ENCODE assay signal across 11 cellular contexts in the genomic region with DNA sequence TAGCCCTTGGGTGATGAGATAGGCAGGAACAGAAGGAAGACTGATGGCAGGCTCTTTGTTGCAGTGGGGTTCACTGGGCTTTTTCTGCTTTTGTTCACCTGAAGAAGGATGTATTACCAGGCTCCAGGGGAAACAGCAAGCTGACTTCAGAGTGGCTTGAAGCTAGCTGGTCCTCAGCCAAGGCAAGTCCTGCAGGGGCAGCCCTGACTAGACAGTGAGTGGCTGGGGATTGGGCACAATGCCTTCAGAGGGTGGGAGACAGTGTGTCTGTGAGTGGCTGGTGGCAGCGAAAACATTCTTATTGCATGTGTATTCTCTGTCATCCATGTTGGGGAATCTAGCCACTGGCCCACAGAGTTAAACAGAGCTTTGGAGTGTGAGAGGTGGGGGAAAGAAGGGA. TPM values are rescaled to one million over a fixed set of nuclear protein-coding genes. Genes with fewer than 3 reads are reported as not detected.
A peak's percentile ranks its signal among the peaks of the same experiment; 100 is the strongest.
DNase-seq lines count a peak whose midpoint lies in the region; ATAC-seq and FAIRE-seq lines count a peak whose summit lies in the region.
"Had no signal": no experiment of that assay in that cellular context is flagged by ENCODE, and none has a peak within 500 bp of the region (broad histone marks: within the 10 kb centered on the region; RNA-seq: fewer than 3 reads in every experiment).

No MANE protein-coding gene starts in this region.

- H3K36me3 ChIP-seq in CD4-positive, alpha-beta memory T cell (ENCODE audit: insufficient read depth, low read length): no peaks in the 10 kb centered on the region
- H3K36me3 ChIP-seq: neural progenitor cell had no signal

- H3K9me3 Mint-ChIP-seq in CD4-positive, alpha-beta memory T cell: no peaks in the 10 kb centered on the region
- no peaks in the 10 kb centered on the region for H3K9me3 Mint-ChIP-seq in central memory CD8-positive, alpha-beta T cell
- no peaks in the 10 kb centered on the region for H3K9me3 Mint-ChIP-seq in natural killer cell treated with Interleukin-12 subunit alpha and Interleukin-12 subunit beta and Interleukin-15 and Interleukin-18, amount 100 ng/mL, for 72 hours
- H3K9me3 Mint-ChIP-seq: neural progenitor cell had no signal

- no peak overlapping the region for H3K27ac ChIP-seq in CD4-positive, alpha-beta memory T cell (ENCODE audit: low read depth, low read length)
- H3K27ac ChIP-seq: neural progenitor cell had no signal

- peaks cover 33 to 52% (median 42%) of the 10 kb centered on the region in 4 donors for H3K4me1 Mint-ChIP-seq in CD4-positive, alpha-beta memory T cell
- H3K4me1 Mint-ChIP-seq in central memory CD8-positive, alpha-beta T cell: peaks cover 37% of the 10 kb centered on the region
- H3K4me1 Mint-ChIP-seq in natural killer cell treated with Interleukin-12 subunit alpha and Interleukin-12 subunit beta and Interleukin-15 and Interleukin-18, amount 100 ng/mL, for 72 hours (ENCODE audit: low read depth in 2 of 2): peaks cover 39 to 42% of the 10 kb centered on the region in 2 donors

- ATAC-seq in central memory CD8-positive, alpha-beta T cell (replicated peaks; ENCODE audit: extremely low read depth, poor library complexity, severe bottlenecking): no peak
- no peak for ATAC-seq in natural killer cell treated with Interleukin-12 subunit alpha and Interleukin-12 subunit beta and Interleukin-15 and Interleukin-18, amount 100 ng/mL, for 72 hours
- ATAC-seq in GM21447 (IDR thresholded peaks at IDR 0.05; ENCODE audit: unreplicated experiment): no peak
- ATAC-seq in stimulated activated naive CD8-positive, alpha-beta T cell treated with anti-CD3 and anti-CD28 coated beads, Interleukin-15, Interleukin-2, amounts not matched to agents 100 U/mL and 50 U/mL, for 24 hours: no peak

- POLR2A ChIA-PET in CD4-positive, alpha-beta memory T cell (lab: Charles Lee; ENCODE audit: partially characterized antibody): interaction anchor here (1.1 to 10.9 kb wide), 4 partner anchors 16 to 282 kb away, joined by 3 to 251 read pairs (median 66); partner anchors contain the start of genes DCAF1 and MANF

- FAIRE-seq in HTR-8/SVneo (lab: Jason Lieb, UNC): peak; percentile 68
- FAIRE-seq: endometrium had no signal

- peaks cover 0 to 17% of the 10 kb centered on the region in 2 donors for H3K36me3 Mint-ChIP-seq in CD4-positive, alpha-beta memory T cell
- peaks cover 22% of the 10 kb centered on the region for H3K36me3 Mint-ChIP-seq in central memory CD8-positive, alpha-beta T cell (ENCODE audit: insufficient read depth)
- H3K36me3 Mint-ChIP-seq in natural killer cell treated with Interleukin-12 subunit alpha and Interleukin-12 subunit beta and Interleukin-15 and Interleukin-18, amount 100 ng/mL, for 72 hours: no peaks in the 10 kb centered on the region

- peak overlapping the region; percentile 72 to 97 (median 96) for H3K27ac Mint-ChIP-seq in CD4-positive, alpha-beta memory T cell
- peak overlapping the region; percentile 68 for H3K27ac Mint-ChIP-seq in central memory CD8-positive, alpha-beta T cell (ENCODE audit: low read depth)
- peak overlapping the region; percentile 52 to 54 for H3K27ac Mint-ChIP-seq in natural killer cell treated with Interleukin-12 subunit alpha and Interleukin-12 subunit beta and Interleukin-15 and Interleukin-18, amount 100 ng/mL, for 72 hours
- H3K27ac Mint-ChIP-seq: neural progenitor cell had no signal

- peak overlapping the region in 3 of 8 donors; percentile 18 to 95 (median 76) for H3K4me3 Mint-ChIP-seq in CD4-positive, alpha-beta memory T cell
- H3K4me3 Mint-ChIP-seq in central memory CD8-positive, alpha-beta T cell: no peak overlapping the region
- no peak overlapping the region for H3K4me3 Mint-ChIP-seq in natural killer cell treated with Interleukin-12 subunit alpha and Interleukin-12 subunit beta and Interleukin-15 and Interleukin-18, amount 100 ng/mL, for 72 hours

- CTCF ChIA-PET in CD4-positive, alpha-beta memory T cell (lab: Charles Lee; ENCODE audit: partially characterized antibody): interaction anchor here (0.6 to 17.7 kb wide), 11 partner anchors 10 to 167 kb away, joined by 3 to 324 read pairs (median 5); partner anchors contain the start of genes DCAF1 and RAD54L2

- H3K27me3 ChIP-seq in CD4-positive, alpha-beta memory T cell (ENCODE audit: insufficient read depth, low read length): no peaks in the 10 kb centered on the region
- H3K27me3 ChIP-seq: heart right ventricle had no signal

- H3K9me3 ChIP-seq in CD4-positive, alpha-beta memory T cell (ENCODE audit: control insufficient read depth in 1 of 2, low read length in 2 of 2): no peaks in the 10 kb centered on the region
- H3K9me3 ChIP-seq: heart right ventricle had no signal

- DNase-seq in CD4-positive, alpha-beta memory T cell: no peak
- no peak for DNase-seq in HTR-8/SVneo (ENCODE audit: insufficient read length, low spot score)
- no peak for DNase-seq in central memory CD8-positive, alpha-beta T cell (ENCODE audit: low spot score in 2 of 2)
- DNase-seq in natural killer cell treated with Interleukin-12 subunit alpha and Interleukin-12 subunit beta and Interleukin-15 and Interleukin-18, amount 100 ng/mL, for 72 hours (ENCODE audit: low spot score): no peak
- no peak for DNase-seq in stimulated activated naive CD4-positive, alpha-beta T cell (lab: John Stamatoyannopoulos, UW)
- DNase-seq in NCI-H146 treated with DMSO at 0.1 percent for 48 hours (lab: John Stamatoyannopoulos, UW; ENCODE audit: unreplicated experiment): no peak
- no peak for DNase-seq in stimulated activated naive CD8-positive, alpha-beta T cell treated with anti-CD3 and anti-CD28 coated beads, Interleukin-15, Interleukin-2, amounts not matched to agents 100 U/mL and 50 U/mL, for 24 hours

- H3K4me3 ChIP-seq in CD4-positive, alpha-beta memory T cell (ENCODE audit: low read length in 2 of 2): no peak overlapping the region
- H3K4me3 ChIP-seq: heart right ventricle, neural progenitor cell had no signal

- intact Hi-C loops in CD4-positive, alpha-beta memory T cell (cut with micrococcal nuclease): loop anchor here (1.0 kb wide), 1 partner anchor 166 kb away; no protein-coding TSS in a partner anchor

- no peaks in the 10 kb centered on the region for H3K27me3 Mint-ChIP-seq in CD4-positive, alpha-beta memory T cell
- no peaks in the 10 kb centered on the region for H3K27me3 Mint-ChIP-seq in central memory CD8-positive, alpha-beta T cell
- no peaks in the 10 kb centered on the region for H3K27me3 Mint-ChIP-seq in natural killer cell treated with Interleukin-12 subunit alpha and Interleukin-12 subunit beta and Interleukin-15 and Interleukin-18, amount 100 ng/mL, for 72 hours

- H3K4me1 ChIP-seq in CD4-positive, alpha-beta memory T cell (ENCODE audit: insufficient read depth, low read length): peaks cover 43% of the 10 kb centered on the region
- H3K4me1 ChIP-seq: neural progenitor cell had no signal

RNA-seq across cellular contexts. Expression of gene TEX264, which starts 2.3 kb away (rescaled TPM):
- total RNA-seq in CD4-positive, alpha-beta memory T cell: 10 to 100 TPM; 40.0 to 40.9 TPM
- 100 to 1,000 TPM; 110 to 138 TPM for polyA plus RNA-seq in CD4-positive, alpha-beta memory T cell
- total RNA-seq in natural killer cell treated with Interleukin-12 subunit alpha and Interleukin-12 subunit beta and Interleukin-15 and Interleukin-18, amount 100 ng/mL, for 72 hours: 10 to 100 TPM; 27.0 to 31.9 TPM

RNA-seq across cellular contexts. Expression of gene GRM2, which starts 38.1 kb away (rescaled TPM):
- total RNA-seq in CD4-positive, alpha-beta memory T cell: 1 to 10 TPM; 1.1 to 1.9 TPM
- polyA plus RNA-seq in CD4-positive, alpha-beta memory T cell: under 1 TPM in 1 of 2 donors, not detected in 1; 0.07 TPM
- total RNA-seq in natural killer cell treated with Interleukin-12 subunit alpha and Interleukin-12 subunit beta and Interleukin-15 and Interleukin-18, amount 100 ng/mL, for 72 hours: 1 to 10 TPM in 1 of 2 donors, under 1 TPM in 1; 0.90 to 1.0 TPM
